Comparison of ENCODE assay signal across 12 cellular contexts in the genomic region with DNA sequence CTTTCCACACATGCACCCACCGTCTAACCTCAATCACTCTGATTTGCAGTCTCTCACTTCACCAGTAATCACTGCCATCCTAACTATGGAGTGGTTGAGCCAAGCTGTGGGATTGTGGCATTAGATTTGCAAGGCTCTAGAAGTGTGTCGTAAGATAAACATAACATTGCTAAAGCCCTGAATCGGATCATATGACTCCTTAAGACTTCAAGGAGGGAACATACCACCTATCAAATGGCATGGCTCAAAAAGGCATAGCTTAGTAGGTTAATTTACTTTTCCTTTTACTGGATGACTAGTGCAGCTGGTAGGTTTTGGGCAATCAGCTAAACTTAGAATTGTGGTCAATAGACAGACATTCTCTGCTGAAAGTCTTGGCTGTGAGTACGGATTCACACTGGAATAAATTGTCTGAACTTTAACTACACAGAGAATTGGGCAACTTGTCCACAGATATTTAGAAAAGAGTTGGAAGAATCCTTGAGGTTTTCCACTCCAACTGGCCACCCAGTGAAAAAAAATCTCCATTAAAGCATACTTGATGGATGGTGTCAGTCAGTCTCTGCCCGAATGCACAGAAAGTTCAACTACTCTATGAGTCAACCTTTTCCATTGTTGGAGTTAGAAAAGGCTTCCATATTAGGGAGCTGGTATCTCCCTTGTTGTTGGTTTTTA.
DNase-seq lines count a peak whose midpoint lies in the region; ATAC-seq and TF ChIP-seq lines count a peak whose summit lies in the region.
"Had no signal": no experiment of that assay in that cellular context is flagged by ENCODE, and none has a peak within 500 bp of the region (broad histone marks: within the 10 kb centered on the region; RNA-seq: fewer than 3 reads in every experiment).

No MANE protein-coding gene starts in this region.

- peak overlapping the region; percentile 62 for H3K27ac ChIP-seq in RWPE2 (ENCODE audit: poor library complexity, severe bottlenecking)
- H3K27ac ChIP-seq in vagina, result peak overlapping the region; percentile 34

- H3K4me1 Mint-ChIP-seq in activated CD4-positive, alpha-beta T cell treated with anti-CD3 and anti-CD28 coated beads for 36 hours, result peaks cover 18% of the 10 kb centered on the region

- H3K27me3 Mint-ChIP-seq in activated CD4-positive, alpha-beta T cell treated with anti-CD3 and anti-CD28 coated beads for 36 hours, result no peaks in the 10 kb centered on the region
- H3K27me3 Mint-ChIP-seq: activated naive CD4-positive, alpha-beta T cell treated with anti-CD3 and anti-CD28 coated beads, Interleukin-2, amount 50 U/mL, for 24 hours had no signal

- TF ChIP-seq CTCF in RWPE2 (IDR thresholded peaks at IDR 0.05; ENCODE audit: poor library complexity, severe bottlenecking), result no peak
- TF ChIP-seq CTCF in vagina (IDR thresholded peaks at IDR 0.05), result no peak

- intact Hi-C loops in activated CD4-positive, alpha-beta T cell treated with anti-CD3 and anti-CD28 coated beads for 36 hours (cut with DNase I, micrococcal nuclease), result no loop called here
- intact Hi-C loops in vagina (cut with DNase I), result no loop called here

- H3K4me3 ChIP-seq in RWPE2 (ENCODE audit: severe bottlenecking) (no peak overlapping the region), vagina (no peak overlapping the region)

- CTCF ChIA-PET in activated CD4-positive, alpha-beta T cell treated with anti-CD3 and anti-CD28 coated beads for 36 hours (lab: Charles Lee), result interaction anchor here (1.1 kb wide), 1 partner anchor 9 kb away, joined by 3 read pairs; no protein-coding TSS in a partner anchor

- H3K4me1 ChIP-seq in RWPE2 (ENCODE audit: insufficient read depth, poor library complexity, severe bottlenecking), result peaks cover 11% of the 10 kb centered on the region
- peaks cover 14% of the 10 kb centered on the region for H3K4me1 ChIP-seq in vagina

- DNase-seq in activated CD4-positive, alpha-beta T cell treated with anti-CD3 and anti-CD28 coated beads for 36 hours, result no peak
- DNase-seq in activated CD4-positive, alpha-beta T cell treated with anti-CD3 and anti-CD28 coated beads for 48 hours, result no peak
- no peak for DNase-seq in RWPE2 (ENCODE audit: low spot score)
- peak; percentile 33 for DNase-seq in iPS-NIHi11 (ENCODE audit: low spot score)
- DNase-seq in vagina (ENCODE audit: extremely low spot score in 2 of 2), result no peak
- DNase-seq in activated naive CD4-positive, alpha-beta T cell treated with Interleukin-2 at 50 U/mL for 16 hours, result no peak
- no peak for DNase-seq in NAMALWA (ENCODE audit: low spot score)
- DNase-seq: immature natural killer cell; stimulated activated CD4-positive, alpha-beta T cell treated with anti-CD3 and anti-CD28 coated beads, Interleukin-4, amount 100 ng/mL, for 4 hours; T-helper 9 cell had no signal

- no peak overlapping the region for H3K4me3 Mint-ChIP-seq in activated CD4-positive, alpha-beta T cell treated with anti-CD3 and anti-CD28 coated beads for 36 hours
- H3K4me3 Mint-ChIP-seq: activated naive CD4-positive, alpha-beta T cell treated with anti-CD3 and anti-CD28 coated beads, Interleukin-2, amount 50 U/mL, for 24 hours; immature natural killer cell had no signal

- peak; percentile 36 for ATAC-seq in activated CD4-positive, alpha-beta T cell treated with anti-CD3 and anti-CD28 coated beads for 36 hours
- peak; percentile 91 for ATAC-seq in RWPE2 (ENCODE audit: low read depth)
- no peak for ATAC-seq in HG03039 (IDR thresholded peaks at IDR 0.05; ENCODE audit: unreplicated experiment)

- H3K9me3 ChIP-seq in RWPE2 (ENCODE audit: severe bottlenecking) (no peaks in the 10 kb centered on the region), vagina (no peaks in the 10 kb centered on the region)

- POLR2A ChIA-PET in activated CD4-positive, alpha-beta T cell treated with anti-CD3 and anti-CD28 coated beads for 36 hours (lab: Charles Lee), result no interaction called here

- H3K27ac Mint-ChIP-seq in activated CD4-positive, alpha-beta T cell treated with anti-CD3 and anti-CD28 coated beads for 36 hours, result no peak overlapping the region
- H3K27ac Mint-ChIP-seq: activated naive CD4-positive, alpha-beta T cell treated with anti-CD3 and anti-CD28 coated beads, Interleukin-2, amount 50 U/mL, for 24 hours; immature natural killer cell had no signal

- no peaks in the 10 kb centered on the region for H3K9me3 Mint-ChIP-seq in activated CD4-positive, alpha-beta T cell treated with anti-CD3 and anti-CD28 coated beads for 36 hours (ENCODE audit: low read depth)
- H3K9me3 Mint-ChIP-seq: activated naive CD4-positive, alpha-beta T cell treated with anti-CD3 and anti-CD28 coated beads, Interleukin-2, amount 50 U/mL, for 24 hours; immature natural killer cell had no signal

- no peak for TF ChIP-seq POLR2A in vagina (IDR thresholded peaks at IDR 0.05)

- H3K36me3 Mint-ChIP-seq in activated CD4-positive, alpha-beta T cell treated with anti-CD3 and anti-CD28 coated beads for 36 hours (ENCODE audit: low read depth), result no peaks in the 10 kb centered on the region
- H3K36me3 Mint-ChIP-seq: activated naive CD4-positive, alpha-beta T cell treated with anti-CD3 and anti-CD28 coated beads, Interleukin-2, amount 50 U/mL, for 24 hours; immature natural killer cell had no signal

- H3K27me3 ChIP-seq in RWPE2 (ENCODE audit: insufficient read depth, poor library complexity, severe bottlenecking), result no peaks in the 10 kb centered on the region
- no peaks in the 10 kb centered on the region for H3K27me3 ChIP-seq in vagina

- H3K36me3 ChIP-seq in RWPE2 (ENCODE audit: low read depth) (no peaks in the 10 kb centered on the region), vagina (no peaks in the 10 kb centered on the region)
